ENCODE assay signal across 1 cellular context in the genomic region with DNA sequence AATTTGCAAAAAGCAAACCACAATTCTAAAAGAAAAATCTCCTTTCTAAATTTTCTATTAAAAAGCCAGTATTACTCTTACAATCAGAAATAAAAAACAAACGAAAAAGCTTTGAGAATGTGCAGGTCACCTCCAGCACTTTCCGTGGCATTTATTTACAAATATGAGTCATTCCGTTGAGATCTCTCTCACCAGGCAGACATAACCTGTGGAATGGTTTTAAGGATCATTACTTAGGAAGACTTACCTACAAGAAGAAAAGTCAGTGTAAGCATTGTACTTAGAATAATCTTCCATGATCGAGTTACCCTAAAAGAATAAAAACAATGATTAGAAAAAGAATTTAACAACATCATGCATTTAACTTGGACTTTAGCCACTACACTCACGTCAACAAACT.
TF ChIP-seq lines count a peak whose summit lies in the region.

No MANE protein-coding gene starts in this region.

TF ChIP-seq in SK-N-SH, 30 proteins besides CTCF, POLR2A, EP300 and RAD21:
- no peak for TF ChIP-seq EZH2phosphoT487 (IDR thresholded peaks at IDR 0.05; ENCODE audit: borderline replicate concordance, low read depth)
- TF ChIP-seq TAF1 (IDR thresholded peaks at IDR 0.05; ENCODE audit: borderline replicate concordance, low read depth, low read length): no peak
- TF ChIP-seq, protein P1, sequence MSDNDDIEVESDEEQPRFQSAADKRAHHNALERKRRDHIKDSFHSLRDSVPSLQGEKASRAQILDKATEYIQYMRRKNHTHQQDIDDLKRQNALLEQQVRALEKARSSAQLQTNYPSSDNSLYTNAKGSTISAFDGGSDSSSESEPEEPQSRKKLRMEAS (IDR thresholded peaks at IDR 0.05; ENCODE audit: low read depth): no peak
- TF ChIP-seq GABPA (IDR thresholded peaks at IDR 0.05; ENCODE audit: low read depth): no peak
- TF ChIP-seq MXI1 (IDR thresholded peaks at IDR 0.05; ENCODE audit: low read depth, low read length): no peak
- TF ChIP-seq RCOR1 (IDR thresholded peaks at IDR 0.05; ENCODE audit: low read length): no peak
- no peak for TF ChIP-seq ELF1 (IDR thresholded peaks at IDR 0.05)
- TF ChIP-seq, protein P2, sequence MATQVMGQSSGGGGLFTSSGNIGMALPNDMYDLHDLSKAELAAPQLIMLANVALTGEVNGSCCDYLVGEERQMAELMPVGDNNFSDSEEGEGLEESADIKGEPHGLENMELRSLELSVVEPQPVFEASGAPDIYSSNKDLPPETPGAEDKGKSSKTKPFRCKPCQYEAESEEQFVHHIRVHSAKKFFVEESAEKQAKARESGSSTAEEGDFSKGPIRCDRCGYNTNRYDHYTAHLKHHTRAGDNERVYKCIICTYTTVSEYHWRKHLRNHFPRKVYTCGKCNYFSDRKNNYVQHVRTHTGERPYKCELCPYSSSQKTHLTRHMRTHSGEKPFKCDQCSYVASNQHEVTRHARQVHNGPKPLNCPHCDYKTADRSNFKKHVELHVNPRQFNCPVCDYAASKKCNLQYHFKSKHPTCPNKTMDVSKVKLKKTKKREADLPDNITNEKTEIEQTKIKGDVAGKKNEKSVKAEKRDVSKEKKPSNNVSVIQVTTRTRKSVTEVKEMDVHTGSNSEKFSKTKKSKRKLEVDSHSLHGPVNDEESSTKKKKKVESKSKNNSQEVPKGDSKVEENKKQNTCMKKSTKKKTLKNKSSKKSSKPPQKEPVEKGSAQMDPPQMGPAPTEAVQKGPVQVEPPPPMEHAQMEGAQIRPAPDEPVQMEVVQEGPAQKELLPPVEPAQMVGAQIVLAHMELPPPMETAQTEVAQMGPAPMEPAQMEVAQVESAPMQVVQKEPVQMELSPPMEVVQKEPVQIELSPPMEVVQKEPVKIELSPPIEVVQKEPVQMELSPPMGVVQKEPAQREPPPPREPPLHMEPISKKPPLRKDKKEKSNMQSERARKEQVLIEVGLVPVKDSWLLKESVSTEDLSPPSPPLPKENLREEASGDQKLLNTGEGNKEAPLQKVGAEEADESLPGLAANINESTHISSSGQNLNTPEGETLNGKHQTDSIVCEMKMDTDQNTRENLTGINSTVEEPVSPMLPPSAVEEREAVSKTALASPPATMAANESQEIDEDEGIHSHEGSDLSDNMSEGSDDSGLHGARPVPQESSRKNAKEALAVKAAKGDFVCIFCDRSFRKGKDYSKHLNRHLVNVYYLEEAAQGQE (IDR thresholded peaks at IDR 0.05; ENCODE audit: low read depth, low read length): no peak
TF ChIP-seq in SK-N-SH: peak in this region for 0.
